ENCODE assay signal across 1 cellular context in genomic region chr3:150098621-150099020, GRCh38.
TF ChIP-seq lines count a peak whose summit lies in the region.

No MANE protein-coding gene starts in this region.

TF ChIP-seq in GM12878, 131 proteins besides CTCF, POLR2A, EP300 and RAD21 (continued from another document):
- TF ChIP-seq BCL3 (IDR thresholded peaks at IDR 0.05; ENCODE audit: borderline replicate concordance, insufficient read depth, low read depth, low read length, poor library complexity, severe bottlenecking) (no peak), SPI1 (IDR thresholded peaks at IDR 0.05; ENCODE audit: borderline replicate concordance, insufficient read depth, low read depth, low read length) (peak; percentile 51; the same call in 1 of the 2 replicates), E2F4 (IDR thresholded peaks at IDR 0.05; ENCODE audit: low read depth, low read length) (no peak), ZNF217 (IDR thresholded peaks at IDR 0.05) (no peak), TCF3 (IDR thresholded peaks at IDR 0.05; ENCODE audit: borderline replicate concordance, insufficient read depth, low read depth, low read length) (no peak), CBFB (IDR thresholded peaks at IDR 0.05; ENCODE audit: low read depth) (no peak), ZBTB40 (IDR thresholded peaks at IDR 0.05; ENCODE audit: borderline replicate concordance) (no peak), ZNF622 (IDR thresholded peaks at IDR 0.05) (no peak), ZNF274 (IDR thresholded peaks at IDR 0.05; ENCODE audit: insufficient read depth, insufficient read length) (no peak), KAT2A (conservative IDR thresholded peaks at IDR 0.05; ENCODE audit: control insufficient read depth, low read depth, low read length) (no peak), YY1 (IDR thresholded peaks at IDR 0.05; ENCODE audit: low read depth, low read length) (no peak), SREBF1 (IDR thresholded peaks at IDR 0.05; ENCODE audit: low read length) (no peak), EGR1 (IDR thresholded peaks at IDR 0.05; ENCODE audit: borderline replicate concordance in 1 of 2, low read depth in 2 of 2, low read length in 2 of 2) (no peak), CEBPZ (IDR thresholded peaks at IDR 0.05; ENCODE audit: low read depth, low read length) (no peak)
- TF ChIP-seq, protein P1, sequence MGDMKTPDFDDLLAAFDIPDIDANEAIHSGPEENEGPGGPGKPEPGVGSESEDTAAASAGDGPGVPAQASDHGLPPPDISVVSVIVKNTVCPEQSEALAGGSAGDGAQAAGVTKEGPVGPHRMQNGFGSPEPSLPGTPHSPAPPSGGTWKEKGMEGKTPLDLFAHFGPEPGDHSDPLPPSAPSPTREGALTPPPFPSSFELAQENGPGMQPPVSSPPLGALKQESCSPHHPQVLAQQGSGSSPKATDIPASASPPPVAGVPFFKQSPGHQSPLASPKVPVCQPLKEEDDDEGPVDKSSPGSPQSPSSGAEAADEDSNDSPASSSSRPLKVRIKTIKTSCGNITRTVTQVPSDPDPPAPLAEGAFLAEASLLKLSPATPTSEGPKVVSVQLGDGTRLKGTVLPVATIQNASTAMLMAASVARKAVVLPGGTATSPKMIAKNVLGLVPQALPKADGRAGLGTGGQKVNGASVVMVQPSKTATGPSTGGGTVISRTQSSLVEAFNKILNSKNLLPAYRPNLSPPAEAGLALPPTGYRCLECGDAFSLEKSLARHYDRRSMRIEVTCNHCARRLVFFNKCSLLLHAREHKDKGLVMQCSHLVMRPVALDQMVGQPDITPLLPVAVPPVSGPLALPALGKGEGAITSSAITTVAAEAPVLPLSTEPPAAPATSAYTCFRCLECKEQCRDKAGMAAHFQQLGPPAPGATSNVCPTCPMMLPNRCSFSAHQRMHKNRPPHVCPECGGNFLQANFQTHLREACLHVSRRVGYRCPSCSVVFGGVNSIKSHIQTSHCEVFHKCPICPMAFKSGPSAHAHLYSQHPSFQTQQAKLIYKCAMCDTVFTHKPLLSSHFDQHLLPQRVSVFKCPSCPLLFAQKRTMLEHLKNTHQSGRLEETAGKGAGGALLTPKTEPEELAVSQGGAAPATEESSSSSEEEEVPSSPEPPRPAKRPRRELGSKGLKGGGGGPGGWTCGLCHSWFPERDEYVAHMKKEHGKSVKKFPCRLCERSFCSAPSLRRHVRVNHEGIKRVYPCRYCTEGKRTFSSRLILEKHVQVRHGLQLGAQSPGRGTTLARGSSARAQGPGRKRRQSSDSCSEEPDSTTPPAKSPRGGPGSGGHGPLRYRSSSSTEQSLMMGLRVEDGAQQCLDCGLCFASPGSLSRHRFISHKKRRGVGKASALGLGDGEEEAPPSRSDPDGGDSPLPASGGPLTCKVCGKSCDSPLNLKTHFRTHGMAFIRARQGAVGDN (IDR thresholded peaks at IDR 0.05), result no peak
TF ChIP-seq in GM12878: peak in this region for 4.
